In genomic region chr7:11620822-11621395, GRCh38 we compare ENCODE assay signal across 14 cellular contexts.
"Had no signal": no experiment of that assay in that cellular context is flagged by ENCODE, and none has a peak within 500 bp of the region (broad histone marks: within the 10 kb centered on the region; RNA-seq: fewer than 3 reads in every experiment).

No MANE protein-coding gene starts in this region.

- ATAC-seq: activated T-helper 17 cell treated with anti-CD3 and anti-CD28 coated beads, Interleukin-2, amount 50 U/mL, for 72 hours; effector memory CD8-positive, alpha-beta T cell; natural killer cell treated with Interleukin-12 subunit alpha and Interleukin-12 subunit beta and Interleukin-15 and Interleukin-18, amount 100 ng/mL, for 72 hours; right cardiac atrium had no signal

- H3K9me3 ChIP-seq: thyroid gland had no signal

- H3K27me3 ChIP-seq: stomach, thyroid gland had no signal

- H3K4me1 ChIP-seq: stomach, thyroid gland had no signal

- H3K27ac ChIP-seq: stomach, thyroid gland had no signal

- DNase-seq: activated CD4-positive, alpha-beta T cell treated with anti-CD3 and anti-CD28 coated beads, Interleukin-2, amount 50 U/mL, for 4 hours; activated CD4-positive, CD25-positive, alpha-beta regulatory T cell treated with anti-CD3 and anti-CD28 coated beads, Interleukin-2, amount 50 U/mL, for 72 hours; activated naive CD4-positive, alpha-beta T cell treated with anti-CD3 and anti-CD28 coated beads for 36 hours; dermis blood vessel endothelial cell; effector memory CD8-positive, alpha-beta T cell; head of caudate nucleus; kidney glomerular epithelial cell; nucleus accumbens; right cardiac atrium; stimulated activated CD4-positive, alpha-beta T cell treated with anti-CD3 and anti-CD28 coated beads, Interleukin-1b, Interleukin-23, amount 100 ng/mL, for 48 hours; stomach; thyroid gland had no signal

- H3K4me3 ChIP-seq: stomach, thyroid gland had no signal

- H3K36me3 ChIP-seq: stomach, thyroid gland had no signal
